19 cellular contexts compared by ENCODE assay signal in the genomic region with DNA sequence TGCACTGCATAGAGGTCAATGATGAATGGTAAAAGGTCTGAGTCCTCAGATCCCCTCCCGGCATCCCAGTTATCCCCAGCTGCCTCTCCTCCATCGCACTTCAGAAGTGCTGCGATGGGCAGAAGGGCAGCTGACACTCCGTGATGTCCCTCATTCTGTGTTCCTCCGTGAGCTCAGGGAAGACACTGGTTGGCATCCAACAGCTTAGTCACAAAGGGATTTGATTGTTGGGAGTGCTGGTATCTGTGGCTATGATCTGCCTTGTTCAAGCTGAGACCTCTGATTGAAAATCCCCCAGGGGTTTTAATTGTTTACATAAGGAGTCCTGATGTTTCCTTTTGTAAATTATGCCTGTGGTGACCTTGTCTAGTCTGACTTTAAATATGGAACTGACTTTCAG. TPM values are rescaled to one million over a fixed set of nuclear protein-coding genes. Genes with fewer than 3 reads are reported as not detected.
DNase-seq lines count a peak whose midpoint lies in the region; ATAC-seq and TF ChIP-seq lines count a peak whose summit lies in the region.
"Had no signal": no experiment of that assay in that cellular context is flagged by ENCODE, and none has a peak within 500 bp of the region (broad histone marks: within the 10 kb centered on the region; RNA-seq: fewer than 3 reads in every experiment).

No MANE protein-coding gene starts in this region.

- peaks cover 73% of the 10 kb centered on the region for H3K36me3 Mint-ChIP-seq in activated CD4-positive, alpha-beta T cell treated with anti-CD3 and anti-CD28 coated beads, Interleukin-2, amount 10 ng/mL, durations not matched to agents 7 days and 5 days (ENCODE audit: low read depth)
- peaks cover 72% of the 10 kb centered on the region for H3K36me3 Mint-ChIP-seq in endodermal cell (ENCODE audit: low read depth)

- H3K27ac Mint-ChIP-seq in activated CD4-positive, alpha-beta T cell treated with anti-CD3 and anti-CD28 coated beads, Interleukin-2, amount 10 ng/mL, durations not matched to agents 7 days and 5 days: peak overlapping the region; percentile 72
- peak overlapping the region; percentile 88 for H3K27ac Mint-ChIP-seq in endodermal cell
- H3K27ac Mint-ChIP-seq: memory B cell had no signal

- WGBS in endodermal cell (ENCODE audit: insufficient coverage in 1 of 2, insufficient read length in 1 of 2), 2 experiments: 71% methylated on average over 5 of the region's 5 CpGs; no CpG with 5 or more reads in 1 of the 2 experiments
- WGBS in sigmoid colon, 2 donors: 89 to 93% methylated on average over 5 of the region's 5 CpGs

- no peaks in the 10 kb centered on the region for H3K27me3 ChIP-seq in endodermal cell (ENCODE audit: control insufficient read depth, insufficient read depth, low read length, poor library complexity, severe bottlenecking)
- H3K27me3 ChIP-seq in sigmoid colon: no peaks in the 10 kb centered on the region
- H3K27me3 ChIP-seq: adrenal gland had no signal

- no peak overlapping the region for H3K4me3 ChIP-seq in endodermal cell (ENCODE audit: low read length)
- H3K4me3 ChIP-seq in sigmoid colon: no peak overlapping the region
- H3K4me3 ChIP-seq: adrenal gland had no signal

- no peak for TF ChIP-seq EP300 in sigmoid colon (IDR thresholded peaks at IDR 0.05)

- TF ChIP-seq CTCF in endodermal cell (conservative IDR thresholded peaks at IDR 0.05): no peak
- TF ChIP-seq CTCF in sigmoid colon (IDR thresholded peaks at IDR 0.05): no peak
- no peak for TF ChIP-seq CTCF in GM10248 (IDR thresholded peaks at IDR 0.05; ENCODE audit: control extremely low read depth, extremely low read depth, low read depth, missing control alignments)

- H3K9me3 ChIP-seq in endodermal cell (ENCODE audit: control insufficient read depth, low read length) (no peaks in the 10 kb centered on the region), sigmoid colon (no peaks in the 10 kb centered on the region)
- H3K9me3 ChIP-seq: adrenal gland, SK-N-SH had no signal

- no peak for DNase-seq in activated CD4-positive, alpha-beta T cell treated with anti-CD3 and anti-CD28 coated beads, Interleukin-2, amount 10 ng/mL, durations not matched to agents 7 days and 5 days
- DNase-seq in activated CD4-positive, alpha-beta T cell treated with anti-CD3 and anti-CD28 coated beads for 4 hours: no peak
- DNase-seq in NCI-H526 (lab: John Stamatoyannopoulos, UW) (peak; percentile 24 to 51), endodermal cell (no peak), sigmoid colon (peak; percentile 14), glomerular visceral epithelial cell (ENCODE audit: extremely low spot score) (no peak), GM10248 (ENCODE audit: extremely low spot score) (no peak)
- DNase-seq: activated CD8-positive, alpha-beta memory T cell treated with anti-CD3 and anti-CD28 coated beads, Interleukin-2, amount 50 U/mL, for 4 hours; adrenal gland; DND-41; NCI-H1105 treated with DMSO at 0.1 percent for 48 hours; SK-N-SH had no signal

- H3K36me3 ChIP-seq in endodermal cell (ENCODE audit: control insufficient read depth, insufficient read depth, low read length) (peaks cover 67% of the 10 kb centered on the region), sigmoid colon (peaks cover 36 to 99% (median 66%) of the 10 kb centered on the region in 4 donors)

- no peak for TF ChIP-seq POLR2A in sigmoid colon (IDR thresholded peaks at IDR 0.05)

- POLR2A ChIA-PET in activated CD4-positive, alpha-beta T cell treated with anti-CD3 and anti-CD28 coated beads, Interleukin-2, amount 10 ng/mL, durations not matched to agents 7 days and 5 days (lab: Charles Lee): no interaction called here
- POLR2A ChIA-PET in GM10248 (lab: Yijun Ruan, JAX): no interaction called here

- H3K4me1 ChIP-seq in endodermal cell (ENCODE audit: control insufficient read depth, insufficient read depth, low read length): peaks cover 10% of the 10 kb centered on the region
- H3K4me1 ChIP-seq in sigmoid colon: no peaks in the 10 kb centered on the region
- H3K4me1 ChIP-seq: adrenal gland, parathyroid adenoma had no signal

- no peak for ATAC-seq in GM21360 (IDR thresholded peaks at IDR 0.05; ENCODE audit: unreplicated experiment)
- ATAC-seq: esophagus mucosa, HepG2 had no signal

- no peaks in the 10 kb centered on the region for H3K27me3 Mint-ChIP-seq in activated CD4-positive, alpha-beta T cell treated with anti-CD3 and anti-CD28 coated beads, Interleukin-2, amount 10 ng/mL, durations not matched to agents 7 days and 5 days
- H3K27me3 Mint-ChIP-seq in endodermal cell (ENCODE audit: insufficient read depth): no peaks in the 10 kb centered on the region
- H3K27me3 Mint-ChIP-seq: memory B cell had no signal

- H3K4me3 Mint-ChIP-seq in activated CD4-positive, alpha-beta T cell treated with anti-CD3 and anti-CD28 coated beads, Interleukin-2, amount 10 ng/mL, durations not matched to agents 7 days and 5 days: no peak overlapping the region
- peak overlapping the region; percentile 30 for H3K4me3 Mint-ChIP-seq in endodermal cell
- H3K4me3 Mint-ChIP-seq: memory B cell had no signal

- no peak overlapping the region for H3K27ac ChIP-seq in endodermal cell (ENCODE audit: low read depth, low read length)
- H3K27ac ChIP-seq in sigmoid colon: no peak overlapping the region
- H3K27ac ChIP-seq: adrenal gland, parathyroid adenoma had no signal

- intact Hi-C loops in sigmoid colon (cut with DNase I): no loop called here

- CTCF ChIA-PET in activated CD4-positive, alpha-beta T cell treated with anti-CD3 and anti-CD28 coated beads, Interleukin-2, amount 10 ng/mL, durations not matched to agents 7 days and 5 days (lab: Charles Lee): interaction anchor here (1.5 to 1.7 kb wide), 2 partner anchors 12 to 16 kb away, joined by 3 to 5 read pairs; no protein-coding TSS in a partner anchor
- CTCF ChIA-PET in GM10248 (lab: Yijun Ruan, JAX): interaction anchor here (1.1 to 1.8 kb wide), 4 partner anchors 9 to 21 kb away, joined by 3 to 5 read pairs (median 4); no protein-coding TSS in a partner anchor

- H3K9ac ChIP-seq in endodermal cell (ENCODE audit: extremely low read depth, low read length, poor library complexity, severe bottlenecking): no peak overlapping the region
- H3K9ac ChIP-seq: parathyroid adenoma, SK-N-SH had no signal

- H3K9me3 Mint-ChIP-seq in activated CD4-positive, alpha-beta T cell treated with anti-CD3 and anti-CD28 coated beads, Interleukin-2, amount 10 ng/mL, durations not matched to agents 7 days and 5 days: no peaks in the 10 kb centered on the region
- H3K9me3 Mint-ChIP-seq in endodermal cell: no peaks in the 10 kb centered on the region
- H3K9me3 Mint-ChIP-seq: memory B cell had no signal

- peaks cover 4% of the 10 kb centered on the region for H3K4me1 Mint-ChIP-seq in activated CD4-positive, alpha-beta T cell treated with anti-CD3 and anti-CD28 coated beads, Interleukin-2, amount 10 ng/mL, durations not matched to agents 7 days and 5 days
- peaks cover 20% of the 10 kb centered on the region for H3K4me1 Mint-ChIP-seq in endodermal cell
- H3K4me1 Mint-ChIP-seq: memory B cell had no signal

RNA-seq across cellular contexts. Expression of a gene that starts 19.0 kb away (rescaled TPM):
- total RNA-seq in activated CD4-positive, alpha-beta T cell treated with anti-CD3 and anti-CD28 coated beads, Interleukin-2, amount 10 ng/mL, durations not matched to agents 7 days and 5 days: not detected
- total RNA-seq in endodermal cell: not detected
- not detected for polyA plus RNA-seq in endodermal cell (2013, experiment 1 of 2)
- polyA plus RNA-seq in endodermal cell (2013, experiment 2 of 2): not detected
- not detected for total RNA-seq in sigmoid colon
- not detected for polyA plus RNA-seq in sigmoid colon
- total RNA-seq: adrenal gland, esophagus mucosa, HepG2, ureter had no signal
- polyA plus RNA-seq: AG04450, HepG2, SK-N-SH had no signal

RNA-seq across cellular contexts. Expression of a gene that starts 37.2 kb away (rescaled TPM):
- 10 to 100 TPM; 52.6 to 55.4 TPM for total RNA-seq in activated CD4-positive, alpha-beta T cell treated with anti-CD3 and anti-CD28 coated beads, Interleukin-2, amount 10 ng/mL, durations not matched to agents 7 days and 5 days
- total RNA-seq in endodermal cell (10 to 100 TPM; 29.6 to 31.6 TPM), sigmoid colon (10 to 100 TPM; 19.6 to 37.3 (median 32.4) TPM)
- 14.3 TPM for polyA plus RNA-seq in endodermal cell (2013, experiment 1 of 2)
- 13.9 TPM for polyA plus RNA-seq in endodermal cell (2013, experiment 2 of 2)
- 10 to 100 TPM; 16.2 to 19.2 (median 18.2) TPM for polyA plus RNA-seq in sigmoid colon

Comparison
In these comparisons a context has a peak if more than half of its experiments do, and no peak if none do; other contexts are left out.
1. DNase-seq: peak in NCI-H526 (2 of 2) and sigmoid colon (single experiment); none in activated CD4-positive, alpha-beta T cell treated with anti-CD3 and anti-CD28 coated beads, Interleukin-2, amount 10 ng/mL, durations not matched to agents 7 days and 5 days (single experiment), activated CD4-positive, alpha-beta T cell treated with anti-CD3 and anti-CD28 coated beads for 4 hours (0 of 2), endodermal cell (single experiment), glomerular visceral epithelial cell (single experiment) and GM10248 (single experiment).